14 cellular contexts compared by ENCODE assay signal in genomic region chr12:42473130-42473529, GRCh38.
DNase-seq lines count a peak whose midpoint lies in the region; ATAC-seq and TF ChIP-seq lines count a peak whose summit lies in the region.
"Had no signal": no experiment of that assay in that cellular context is flagged by ENCODE, and none has a peak within 500 bp of the region (broad histone marks: within the 10 kb centered on the region; RNA-seq: fewer than 3 reads in every experiment).

No MANE protein-coding gene starts in this region.

- WGBS in HUES64: 73% methylated on average over 1 of the region's 1 CpG
- WGBS in endodermal cell (ENCODE audit: insufficient coverage in 1 of 2, insufficient read length in 1 of 2), 2 experiments: 67 to 95% methylated on average over 1 of the region's 1 CpG
- 25% methylated on average over 1 of the region's 1 CpG for WGBS in mesenchymal stem cell

- peak overlapping the region; percentile 86 for H2BK5ac ChIP-seq in mesenchymal stem cell (ENCODE audit: low read depth, low read length, poor library complexity, severe bottlenecking)

- TF ChIP-seq CTCF in AG10803 (conservative IDR thresholded peaks at IDR 0.05; ENCODE audit: low read length) (no peak), endodermal cell (conservative IDR thresholded peaks at IDR 0.05) (no peak)

- no peaks in the 10 kb centered on the region for H3K9me3 Mint-ChIP-seq in endodermal cell
- H3K9me3 Mint-ChIP-seq: activated CD4-positive, alpha-beta T cell treated with anti-CD3 and anti-CD28 coated beads, Interleukin-2, amount 10 ng/mL, durations not matched to agents 7 days and 5 days had no signal

- no peak overlapping the region for H4K8ac ChIP-seq in mesenchymal stem cell (ENCODE audit: low read length)

- peak; percentile 81 for DNase-seq in AG10803 (ENCODE audit: low read depth)
- DNase-seq in endodermal cell: no peak
- DNase-seq in mesenchymal stem cell: peak; percentile 26
- DNase-seq in DMS153 (lab: John Stamatoyannopoulos, UW): no peak
- no peak for DNase-seq in T-helper 9 cell
- no peak for DNase-seq in NCI-H2171 (lab: John Stamatoyannopoulos, UW)
- DNase-seq: activated CD4-positive, alpha-beta T cell treated with anti-CD3 and anti-CD28 coated beads, Interleukin-2, amount 10 ng/mL, durations not matched to agents 7 days and 5 days; DMS79 treated with DMSO at 0.1 percent for 48 hours; NCI-H1048; NCI-H510A; posterior cingulate gyrus; T-helper 2 cell had no signal

- H3K27me3 ChIP-seq in HUES64 (ENCODE audit: insufficient read depth, low read length) (no peaks in the 10 kb centered on the region), endodermal cell (ENCODE audit: control insufficient read depth, insufficient read depth, low read length, poor library complexity, severe bottlenecking) (no peaks in the 10 kb centered on the region), mesenchymal stem cell (ENCODE audit: control insufficient read depth in 1 of 2, insufficient read depth in 1 of 2, low read length in 2 of 2) (no peaks in the 10 kb centered on the region)

- H3K4me1 Mint-ChIP-seq in endodermal cell: peaks cover 32% of the 10 kb centered on the region

- H3K9me3 ChIP-seq in HUES64 (ENCODE audit: insufficient read depth, low read depth, low read length) (no peaks in the 10 kb centered on the region), endodermal cell (ENCODE audit: control insufficient read depth, low read length) (no peaks in the 10 kb centered on the region), mesenchymal stem cell (ENCODE audit: control insufficient read depth, low read length) (no peaks in the 10 kb centered on the region)

- no peak overlapping the region for H3K4ac ChIP-seq in mesenchymal stem cell (ENCODE audit: low read depth in 1 of 2, low read length in 2 of 2)

- no peak overlapping the region for H2AK5ac ChIP-seq in mesenchymal stem cell (ENCODE audit: low read length, severe bottlenecking)

- no peak overlapping the region for H3K4me3 Mint-ChIP-seq in endodermal cell
- H3K4me3 Mint-ChIP-seq: activated CD4-positive, alpha-beta T cell treated with anti-CD3 and anti-CD28 coated beads, Interleukin-2, amount 10 ng/mL, durations not matched to agents 7 days and 5 days had no signal

- H3K4me1 ChIP-seq in HUES64 (ENCODE audit: insufficient read depth, low read length) (peaks cover 45% of the 10 kb centered on the region), endodermal cell (ENCODE audit: control insufficient read depth, insufficient read depth, low read length) (peaks cover 17% of the 10 kb centered on the region), mesenchymal stem cell (ENCODE audit: control insufficient read depth, insufficient read depth, low read depth, low read length) (peaks cover 17% of the 10 kb centered on the region)

- ATAC-seq in HG03175 (IDR thresholded peaks at IDR 0.05; ENCODE audit: unreplicated experiment): no peak

- H3K23ac ChIP-seq in mesenchymal stem cell (ENCODE audit: low read length in 2 of 2): no peak overlapping the region

- peaks cover 36% of the 10 kb centered on the region for H3K36me3 ChIP-seq in HUES64 (ENCODE audit: insufficient read depth, low read length)
- H3K36me3 ChIP-seq in endodermal cell (ENCODE audit: control insufficient read depth, insufficient read depth, low read length): peaks cover 21% of the 10 kb centered on the region
- H3K36me3 ChIP-seq in mesenchymal stem cell (ENCODE audit: control insufficient read depth in 1 of 2, insufficient read depth in 2 of 2, low read depth in 1 of 2, low read length in 2 of 2): peaks cover 7 to 40% of the 10 kb centered on the region in 2 experiments

- H3K4me3 ChIP-seq in AG10803 (ENCODE audit: low read length): no peak overlapping the region
- H3K4me3 ChIP-seq in HUES64 (ENCODE audit: low read length): no peak overlapping the region
- H3K4me3 ChIP-seq in endodermal cell (ENCODE audit: low read length): no peak overlapping the region
- H3K4me3 ChIP-seq in mesenchymal stem cell (ENCODE audit: insufficient read depth in 1 of 2, low read depth in 1 of 2, low read length in 2 of 2): no peak overlapping the region

- peak overlapping the region; percentile 31 for H3K4me2 ChIP-seq in mesenchymal stem cell (ENCODE audit: low read length, poor library complexity, severe bottlenecking)

- H2BK120ac ChIP-seq in mesenchymal stem cell (ENCODE audit: low read depth, low read length): no peak overlapping the region

- H2BK12ac ChIP-seq in mesenchymal stem cell (ENCODE audit: low read length in 2 of 2): no peak overlapping the region

- no peak overlapping the region for H3K27ac Mint-ChIP-seq in endodermal cell
- H3K27ac Mint-ChIP-seq: activated CD4-positive, alpha-beta T cell treated with anti-CD3 and anti-CD28 coated beads, Interleukin-2, amount 10 ng/mL, durations not matched to agents 7 days and 5 days had no signal

- no peak overlapping the region for H2BK15ac ChIP-seq in mesenchymal stem cell (ENCODE audit: low read depth, poor library complexity, severe bottlenecking)

- no peak overlapping the region for H3K14ac ChIP-seq in mesenchymal stem cell (ENCODE audit: low read length in 2 of 2)

- no peak overlapping the region for H2AFZ ChIP-seq in mesenchymal stem cell (ENCODE audit: low read depth, low read length)

- H3K36me3 Mint-ChIP-seq in endodermal cell (ENCODE audit: low read depth): peaks cover 18% of the 10 kb centered on the region

- H3K9ac ChIP-seq in HUES64 (ENCODE audit: low read depth, low read length) (no peak overlapping the region), endodermal cell (ENCODE audit: extremely low read depth, low read length, poor library complexity, severe bottlenecking) (no peak overlapping the region), mesenchymal stem cell (ENCODE audit: low read length) (peak overlapping the region; percentile 67)

- peaks cover 2% of the 10 kb centered on the region for H3K79me1 ChIP-seq in mesenchymal stem cell (replicated peaks; ENCODE audit: low read length, poor library complexity, severe bottlenecking)

- H4K91ac ChIP-seq in mesenchymal stem cell (ENCODE audit: low read length): no peak overlapping the region

- no peaks in the 10 kb centered on the region for H3K27me3 Mint-ChIP-seq in endodermal cell (ENCODE audit: insufficient read depth)

- no peak overlapping the region for H3K18ac ChIP-seq in mesenchymal stem cell (ENCODE audit: low read depth in 1 of 2, low read length in 2 of 2)

- H3K27ac ChIP-seq in HUES64 (ENCODE audit: low read depth, low read length) (peak overlapping the region; percentile 56; the same call in 1 of the 2 replicates), endodermal cell (ENCODE audit: low read depth, low read length) (peak overlapping the region; percentile 20), mesenchymal stem cell (ENCODE audit: low read length, poor library complexity, severe bottlenecking) (peak overlapping the region; percentile 78)

Comparison
In these comparisons a context has a peak if more than half of its experiments do, and no peak if none do; other contexts are left out.
1. DNase-seq: peak in AG10803 (single experiment) and mesenchymal stem cell (single experiment); none in endodermal cell (single experiment), DMS153 (single experiment), T-helper 9 cell (single experiment) and NCI-H2171 (single experiment).
2. H3K27ac ChIP-seq: peak in every context shown above with its lines; median percentile 78 in mesenchymal stem cell; 56 in HUES64; 20 in endodermal cell.